Comparison of ENCODE assay signal across 15 cellular contexts in genomic region chr1:15004396-15004795, GRCh38.
DNase-seq lines count a peak whose midpoint lies in the region; ATAC-seq, FAIRE-seq and TF ChIP-seq lines count a peak whose summit lies in the region.
"Had no signal": no experiment of that assay in that cellular context is flagged by ENCODE, and none has a peak within 500 bp of the region (broad histone marks: within the 10 kb centered on the region; RNA-seq: fewer than 3 reads in every experiment).

No MANE protein-coding gene starts in this region.

- H4K5ac ChIP-seq in H1 (ENCODE audit: insufficient read length, low read depth, low read length) = no peak overlapping the region

- in situ Hi-C loops in mammary epithelial cell (cut with MboI; ENCODE audit: low sequenced_read_pairs in 2 of 2) = no loop called here

- H4K91ac ChIP-seq in H1 (replicated peaks; ENCODE audit: insufficient read length, low read length) = no peak overlapping the region

- no peaks in the 10 kb centered on the region; the same call in 1 of the 2 replicates for H3K79me1 ChIP-seq in H1 (ENCODE audit: low read depth, low read length)

- H3K79me2 ChIP-seq in mammary epithelial cell (ENCODE audit: insufficient read depth, low read length) = peaks cover 27% of the 10 kb centered on the region
- H3K79me2 ChIP-seq in H1 (ENCODE audit: control insufficient read depth in 1 of 2, insufficient read depth in 2 of 2, low read length in 2 of 2) = no peaks in the 10 kb centered on the region

- BruUV-seq in MCF 10A (replicated peaks; lab: Mats Ljungman, UMichigan) (no TSS peak), mammary epithelial cell (replicated peaks; lab: Mats Ljungman, UMichigan) (no TSS peak)

- TF ChIP-seq POLR2A in H1 (IDR thresholded peaks at IDR 0.05; ENCODE audit: control extremely low read depth in 1 of 2, low read depth in 2 of 2, low read length in 2 of 2) = no peak

- H3K9me3 ChIP-seq in mammary epithelial cell (replicated peaks; ENCODE audit: insufficient read depth, low read length) (no peaks in the 10 kb centered on the region), H1 (ENCODE audit: insufficient read depth in 2 of 2, low read depth in 1 of 2, low read length in 1 of 2) (no peaks in the 10 kb centered on the region)
- H3K9me3 ChIP-seq: SJSA1 had no signal

- no peak overlapping the region for H2BK20ac ChIP-seq in H1 (ENCODE audit: low read length)

- H4K20me1 ChIP-seq in mammary epithelial cell (ENCODE audit: insufficient read depth, low read length) (no peaks in the 10 kb centered on the region), H1 (replicated peaks in 1 of 2; ENCODE audit: control insufficient read depth in 1 of 2, insufficient read depth in 2 of 2, low read length in 2 of 2) (no peaks in the 10 kb centered on the region)

- dilution Hi-C loops in mammary epithelial cell (cut with HindIII; ENCODE audit: low sequenced_read_pairs) = no loop called here

- no peak overlapping the region for H2AK5ac ChIP-seq in H1 (ENCODE audit: low read depth, low read length)

- TF ChIP-seq RAD21 in H1 (IDR thresholded peaks at IDR 0.05 in 1 of 2, conservative IDR thresholded peaks at IDR 0.05 in 1 of 2; ENCODE audit: low read depth in 2 of 2, low read length in 2 of 2) = no peak

- no peak overlapping the region for H3K56ac ChIP-seq in H1 (replicated peaks; ENCODE audit: insufficient read length, low read depth, low read length)

- H3K27ac ChIP-seq in mammary epithelial cell (ENCODE audit: insufficient read depth, low read depth, low read length) = no peak overlapping the region
- H3K27ac ChIP-seq in H1 (ENCODE audit: low read depth, low read length) = no peak overlapping the region
- H3K27ac ChIP-seq: SJSA1 had no signal

- peaks cover 4% of the 10 kb centered on the region for H3K4me1 Mint-ChIP-seq in MCF 10A (ENCODE audit: insufficient read depth, unreplicated experiment)

- H3K27me3 ChIP-seq in mammary epithelial cell (ENCODE audit: insufficient read depth, low read length) (no peaks in the 10 kb centered on the region), H1 (replicated peaks in 1 of 4; ENCODE audit: control insufficient read depth in 3 of 4, extremely low read depth in 1 of 4, insufficient read depth in 3 of 4, low read length in 3 of 4) (no peaks in the 10 kb centered on the region)
- H3K27me3 ChIP-seq: SJSA1 had no signal

- H3K27ac Mint-ChIP-seq in MCF 10A (ENCODE audit: low read depth, unreplicated experiment) = no peak overlapping the region

- intact Hi-C loops in MCF 10A (cut with micrococcal nuclease) = no loop called here
- intact Hi-C loops in mammary epithelial cell (cut with micrococcal nuclease) = no loop called here

- no peak overlapping the region for H3K14ac ChIP-seq in H1 (ENCODE audit: insufficient read length)

- H3K4me1 ChIP-seq in mammary epithelial cell (ENCODE audit: insufficient read depth, low read length) (no peaks in the 10 kb centered on the region), H1 (replicated peaks in 1 of 4; ENCODE audit: control insufficient read depth in 3 of 4, insufficient read depth in 4 of 4, low read length in 3 of 4) (peaks cover 0 to 6% (median 1%) of the 10 kb centered on the region in 4 experiments; a peak in 5 of 7 replicates)

- no peak overlapping the region for H3K4me3 ChIP-seq in mammary epithelial cell (replicated peaks in 1 of 3; ENCODE audit: insufficient read depth in 1 of 3, low read depth in 2 of 3, low read length in 3 of 3)
- no peak overlapping the region for H3K4me3 ChIP-seq in H1 (ENCODE audit: extremely low read depth in 1 of 4, insufficient read depth in 2 of 4, low read depth in 3 of 4, low read length in 4 of 4)
- H3K4me3 ChIP-seq: SJSA1 had no signal

- 63% methylated on average over 4 of the region's 4 CpGs for WGBS in mammary epithelial cell (ENCODE audit: low coverage, missing lambda C conversion rate)
- WGBS in H1 (ENCODE audit: extremely low coverage in 1 of 2, insufficient coverage in 1 of 2, insufficient read length in 1 of 2, insufficient replicate concordance in 2 of 2, low coverage in 1 of 2, low lambda C conversion rate in 2 of 2, missing lambda C conversion rate in 1 of 2), 2 experiments = 92% methylated on average over 4 of the region's 4 CpGs; no CpG with 5 or more reads in 1 of the 2 experiments

- H3K4me2 ChIP-seq in mammary epithelial cell (ENCODE audit: insufficient read depth, low read depth, low read length) = no peak overlapping the region
- H3K4me2 ChIP-seq in H1 (ENCODE audit: insufficient read depth in 1 of 2, low read depth in 2 of 2, low read length in 2 of 2) = no peak overlapping the region

- no peak overlapping the region for H2AFZ ChIP-seq in mammary epithelial cell (ENCODE audit: low read depth, low read length)
- H2AFZ ChIP-seq in H1 (ENCODE audit: low read length) = no peak overlapping the region

- no peak for TF ChIP-seq EP300 in H1 (IDR thresholded peaks at IDR 0.05; ENCODE audit: borderline replicate concordance in 1 of 2, low read depth in 2 of 2, low read length in 2 of 2)

- peak overlapping the region; percentile 36; the same call in 1 of the 2 replicates for H4K8ac ChIP-seq in H1 (ENCODE audit: extremely low read depth, insufficient read depth, low read length)

- no peak overlapping the region for H2BK5ac ChIP-seq in H1 (ENCODE audit: low read depth, low read length)

- no peak overlapping the region for H2BK15ac ChIP-seq in H1 (ENCODE audit: low read length)

- no peak overlapping the region for H2BK12ac ChIP-seq in H1 (ENCODE audit: low read depth, low read length)

- no peaks in the 10 kb centered on the region; the same call in 1 of the 2 replicates for H3K23me2 ChIP-seq in H1 (ENCODE audit: low read depth, low read length)

- DNase-seq in MCF 10A (ENCODE audit: unreplicated experiment) (peak; percentile 54), mammary epithelial cell (no peak), RCC 7860 (ENCODE audit: low spot score) (peak; percentile 58), H1 (ENCODE audit: low read depth in 1 of 2, low spot score in 2 of 2) (no peak), renal cortical epithelial cell (ENCODE audit: low read depth) (peak; percentile 59), NCI-H345 treated with DMSO at 0.1 percent for 48 hours (lab: John Stamatoyannopoulos, UW; ENCODE audit: unreplicated experiment) (no peak), AG20443 (ENCODE audit: low spot score) (no peak)
- DNase-seq: EL, H9, NCI-H2081 treated with DMSO at 0.1 percent for 48 hours, NCI-H2227 treated with DMSO at 0.1 percent for 48 hours, NCI-H526 had no signal

- H3K9ac ChIP-seq in mammary epithelial cell (ENCODE audit: insufficient read depth, low read length) (no peak overlapping the region), H1 (replicated peaks in 1 of 4; ENCODE audit: extremely low read depth in 1 of 4, low read depth in 3 of 4, low read length in 3 of 4) (no peak overlapping the region)

- no peak overlapping the region for H3K23ac ChIP-seq in H1 (ENCODE audit: insufficient read length)

- TF ChIP-seq CTCF in MCF 10A (IDR thresholded peaks at IDR 0.05; ENCODE audit: unreplicated experiment) = no peak
- TF ChIP-seq CTCF in mammary epithelial cell (conservative IDR thresholded peaks at IDR 0.05 in 1 of 2, IDR thresholded peaks at IDR 0.05 in 1 of 2; ENCODE audit: extremely low read depth in 1 of 2, insufficient read depth in 1 of 2, low read depth in 1 of 2, low read length in 2 of 2) = no peak
- no peak for TF ChIP-seq CTCF in H1 (IDR thresholded peaks at IDR 0.05; ENCODE audit: control extremely low read depth in 1 of 3, insufficient read depth in 1 of 3, low read depth in 1 of 3, low read length in 3 of 3)

- H3K36me3 ChIP-seq in mammary epithelial cell (ENCODE audit: insufficient read depth, low read length) (no peaks in the 10 kb centered on the region), H1 (ENCODE audit: control insufficient read depth in 2 of 4, insufficient read depth in 4 of 4, low read length in 3 of 4) (no peaks in the 10 kb centered on the region)
- H3K36me3 ChIP-seq: SJSA1 had no signal

- H3K27me3 Mint-ChIP-seq in MCF 10A (ENCODE audit: insufficient read depth, unreplicated experiment) = no peaks in the 10 kb centered on the region

- no peak for ATAC-seq in HG02870 (IDR thresholded peaks at IDR 0.05; ENCODE audit: unreplicated experiment)

- POLR2A ChIA-PET in MCF 10A (lab: Yijun Ruan, JAX) = no interaction called here
- POLR2A ChIA-PET in H1 (lab: Charles Lee; ENCODE audit: partially characterized antibody) = no interaction called here

- no peak overlapping the region for H3K4ac ChIP-seq in H1 (replicated peaks; ENCODE audit: insufficient read length, low read depth, low read length)

- H3K36me3 Mint-ChIP-seq in MCF 10A (ENCODE audit: insufficient read depth, unreplicated experiment) = no peaks in the 10 kb centered on the region

- FAIRE-seq in RCC 7860 (lab: Jason Lieb, UNC) (peak; percentile 38), H1 (lab: Jason Lieb, UNC) (no peak)
- FAIRE-seq: HTR-8/SVneo had no signal

- CTCF ChIA-PET in MCF 10A (lab: Yijun Ruan, JAX) (no interaction called here), mammary epithelial cell (lab: Charles Lee; ENCODE audit: low non-redundant PET) (no interaction called here), H1 (lab: Charles Lee; ENCODE audit: partially characterized antibody) (no interaction called here)

- H3K9me3 Mint-ChIP-seq in MCF 10A (ENCODE audit: unreplicated experiment) = no peaks in the 10 kb centered on the region

- no peak overlapping the region for H2BK120ac ChIP-seq in H1 (replicated peaks; ENCODE audit: low read depth, low read length)

- no peak overlapping the region for H3K4me3 Mint-ChIP-seq in MCF 10A (ENCODE audit: unreplicated experiment)
- H3K4me3 Mint-ChIP-seq: H9 had no signal

- no peak overlapping the region for H3K18ac ChIP-seq in H1 (ENCODE audit: extremely low read depth, low read length)

TF ChIP-seq in H1, 55 proteins besides CTCF, POLR2A, EP300 and RAD21 (continues in another document):
- TF ChIP-seq CREB1 (IDR thresholded peaks at IDR 0.05) = no peak
- TF ChIP-seq SP1 (IDR thresholded peaks at IDR 0.05; ENCODE audit: low read depth, low read length) = no peak
- no peak for TF ChIP-seq KDM4A (IDR thresholded peaks at IDR 0.05; ENCODE audit: low read depth, low read length, severe bottlenecking)
- no peak for TF ChIP-seq ATF3 (IDR thresholded peaks at IDR 0.05; ENCODE audit: insufficient read depth, low read depth, low read length)
- no peak for TF ChIP-seq CHD2 (IDR thresholded peaks at IDR 0.05; ENCODE audit: low read length)
- no peak for TF ChIP-seq ASH2L (IDR thresholded peaks at IDR 0.05; ENCODE audit: low read length)

Comparison
In these comparisons a context has a peak if more than half of its experiments do, and no peak if none do; other contexts are left out.
1. DNase-seq: peak in MCF 10A (single experiment), RCC 7860 (single experiment) and renal cortical epithelial cell (single experiment); none in mammary epithelial cell (single experiment), H1 (0 of 2), NCI-H345 treated with DMSO at 0.1 percent for 48 hours (single experiment) and AG20443 (single experiment).